In the genomic region with DNA sequence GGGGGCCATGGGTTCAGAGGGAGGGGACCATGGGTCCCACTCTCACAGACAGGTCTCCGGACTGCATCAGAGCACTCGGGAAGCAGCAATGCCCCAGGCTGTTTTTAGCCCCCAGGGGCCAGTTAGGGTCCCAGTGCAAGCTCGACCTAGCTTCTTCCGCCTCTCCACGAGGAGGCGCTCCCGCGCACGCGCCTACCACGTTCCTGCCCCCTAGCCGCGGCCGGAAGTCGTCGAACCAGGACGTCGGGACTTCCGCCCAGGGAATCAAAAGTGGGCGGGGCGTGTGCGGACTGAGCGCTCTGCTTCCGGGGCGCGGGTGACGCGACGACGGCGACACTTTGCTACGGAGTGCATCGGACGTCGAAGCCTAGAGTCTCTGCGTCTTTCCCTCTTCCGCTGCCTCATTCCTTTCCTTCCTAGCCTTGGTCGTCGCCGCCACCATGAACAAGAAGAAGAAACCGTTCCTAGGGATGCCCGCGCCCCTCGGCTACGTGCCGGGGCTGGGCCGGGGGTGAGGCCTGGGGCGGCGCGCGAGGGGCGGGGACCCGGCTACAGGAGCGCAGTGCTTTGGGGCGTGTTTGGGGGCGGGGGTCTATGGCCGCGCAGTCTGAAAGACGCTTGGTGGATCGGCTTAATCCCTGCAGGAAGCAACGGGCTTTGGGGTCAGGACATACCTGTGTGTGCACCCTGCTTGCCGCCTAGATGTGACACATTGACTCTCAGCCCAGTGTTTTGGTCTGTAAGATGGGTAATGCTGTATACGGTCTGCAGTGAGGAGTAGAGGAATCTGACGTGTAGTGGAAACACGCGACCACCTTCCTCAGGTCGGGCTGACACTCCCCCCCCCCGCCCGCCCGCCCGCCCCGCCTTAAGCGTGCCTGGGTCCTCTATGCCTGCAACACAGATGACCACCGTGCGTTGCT, we compare ENCODE assay signal across 8 cellular contexts. TPM values are rescaled to one million over a fixed set of nuclear protein-coding genes. Genes with fewer than 3 reads are reported as not detected.
DNase-seq lines count a peak whose midpoint lies in the region; ATAC-seq and TF ChIP-seq lines count a peak whose summit lies in the region.

A gene with protein sequence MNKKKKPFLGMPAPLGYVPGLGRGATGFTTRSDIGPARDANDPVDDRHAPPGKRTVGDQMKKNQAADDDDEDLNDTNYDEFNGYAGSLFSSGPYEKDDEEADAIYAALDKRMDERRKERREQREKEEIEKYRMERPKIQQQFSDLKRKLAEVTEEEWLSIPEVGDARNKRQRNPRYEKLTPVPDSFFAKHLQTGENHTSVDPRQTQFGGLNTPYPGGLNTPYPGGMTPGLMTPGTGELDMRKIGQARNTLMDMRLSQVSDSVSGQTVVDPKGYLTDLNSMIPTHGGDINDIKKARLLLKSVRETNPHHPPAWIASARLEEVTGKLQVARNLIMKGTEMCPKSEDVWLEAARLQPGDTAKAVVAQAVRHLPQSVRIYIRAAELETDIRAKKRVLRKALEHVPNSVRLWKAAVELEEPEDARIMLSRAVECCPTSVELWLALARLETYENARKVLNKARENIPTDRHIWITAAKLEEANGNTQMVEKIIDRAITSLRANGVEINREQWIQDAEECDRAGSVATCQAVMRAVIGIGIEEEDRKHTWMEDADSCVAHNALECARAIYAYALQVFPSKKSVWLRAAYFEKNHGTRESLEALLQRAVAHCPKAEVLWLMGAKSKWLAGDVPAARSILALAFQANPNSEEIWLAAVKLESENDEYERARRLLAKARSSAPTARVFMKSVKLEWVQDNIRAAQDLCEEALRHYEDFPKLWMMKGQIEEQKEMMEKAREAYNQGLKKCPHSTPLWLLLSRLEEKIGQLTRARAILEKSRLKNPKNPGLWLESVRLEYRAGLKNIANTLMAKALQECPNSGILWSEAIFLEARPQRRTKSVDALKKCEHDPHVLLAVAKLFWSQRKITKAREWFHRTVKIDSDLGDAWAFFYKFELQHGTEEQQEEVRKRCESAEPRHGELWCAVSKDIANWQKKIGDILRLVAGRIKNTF (plus strand): TSS at position 327 of the 923 bp plus-strand sequence. CDS start 114 bp downstream, at position 441.

- intact Hi-C loops in natural killer cell (cut with micrococcal nuclease): loop anchor here (2.0 kb wide), 1 partner anchor 140 kb away; no protein-coding TSS in a partner anchor

- H3K9ac ChIP-seq in GM23248: peak within 1 kb of the TSS; percentile 88

- peaks cover 68% of the 10 kb centered on the region for H3K36me3 Mint-ChIP-seq in activated T-helper 17 cell treated with anti-CD3 and anti-CD28 coated beads, Interleukin-2, amount 50 U/mL, for 72 hours (ENCODE audit: low read depth)
- peaks cover 14% of the 10 kb centered on the region for H3K36me3 Mint-ChIP-seq in natural killer cell

- H3K36me3 ChIP-seq in GM23248 (ENCODE audit: low read depth): peaks cover 24% of the 10 kb centered on the region

- WGBS in GM23248 (ENCODE audit: low coverage in 1 of 2, low lambda C conversion rate in 2 of 2, missing lambda C conversion rate in 2 of 2), 2 experiments: 1% methylated on average over 61 to 70 of the region's 75 CpGs

- peak; percentile 97 for DNase-seq in Daoy (ENCODE audit: low read depth)
- DNase-seq in GM23248: peak; percentile 99
- DNase-seq in RPMI8226: peak; percentile 99
- peak; percentile 93 for DNase-seq in fibroblast of mammary gland (ENCODE audit: low read depth)
- DNase-seq in natural killer cell: peak; percentile 92
- peak; percentile 94 for DNase-seq in stimulated activated naive CD4-positive, alpha-beta T cell treated with Interleukin-2 at 50 U/mL for 16 hours (lab: John Stamatoyannopoulos, UW)

- TF ChIP-seq CTCF in LNCAP (IDR thresholded peaks at IDR 0.05): peak; percentile 89
- peak; percentile 74 for TF ChIP-seq CTCF in fibroblast of mammary gland (conservative IDR thresholded peaks at IDR 0.05; ENCODE audit: control insufficient read depth, insufficient read depth, low read depth, low read length)
- TF ChIP-seq CTCF in natural killer cell (IDR thresholded peaks at IDR 0.05): peak; percentile 90

- peak within 1 kb of the TSS; percentile 61 for H3K27ac ChIP-seq in GM23248

- peak within 1 kb of the TSS; percentile 86 for H3K4me3 Mint-ChIP-seq in activated T-helper 17 cell treated with anti-CD3 and anti-CD28 coated beads, Interleukin-2, amount 50 U/mL, for 72 hours
- peak within 1 kb of the TSS; percentile 95 for H3K4me3 Mint-ChIP-seq in natural killer cell

- in situ Hi-C loops in GM23248 (cut with MboI): no loop called here

- H3K4me3 ChIP-seq in GM23248 (peak within 1 kb of the TSS; percentile 88), fibroblast of mammary gland (ENCODE audit: control insufficient read depth, low read depth, low read length) (peak within 1 kb of the TSS; percentile 74)

- no peaks in the 10 kb centered on the region for H3K27me3 ChIP-seq in GM23248 (replicated peaks; ENCODE audit: insufficient read depth)

- no peaks in the 10 kb centered on the region for H3K9me2 ChIP-seq in GM23248 (ENCODE audit: insufficient read depth)

- H3K79me2 ChIP-seq in GM23248 (ENCODE audit: insufficient read depth): peaks cover 47% of the 10 kb centered on the region

- H3K4me2 ChIP-seq in GM23248 (ENCODE audit: unreplicated experiment): peak within 1 kb of the TSS; percentile 94

- peaks cover 44% of the 10 kb centered on the region for H3K4me1 Mint-ChIP-seq in activated T-helper 17 cell treated with anti-CD3 and anti-CD28 coated beads, Interleukin-2, amount 50 U/mL, for 72 hours
- H3K4me1 Mint-ChIP-seq in natural killer cell: peaks cover 59 to 67% of the 10 kb centered on the region in 2 donors

- H3K4me1 ChIP-seq in GM23248 (ENCODE audit: insufficient read depth): peaks cover 14% of the 10 kb centered on the region

- H3K27ac Mint-ChIP-seq in activated T-helper 17 cell treated with anti-CD3 and anti-CD28 coated beads, Interleukin-2, amount 50 U/mL, for 72 hours: peak within 1 kb of the TSS; percentile 91
- peak within 1 kb of the TSS; percentile 88 to 95 for H3K27ac Mint-ChIP-seq in natural killer cell

- H3K9me3 ChIP-seq in GM23248 (ENCODE audit: low read depth): no peaks in the 10 kb centered on the region

- ATAC-seq in activated T-helper 17 cell treated with anti-CD3 and anti-CD28 coated beads, Interleukin-2, amount 50 U/mL, for 72 hours (replicated peaks): peak; percentile 62
- peak; percentile 61 to 86 (median 77) for ATAC-seq in natural killer cell

- H4K20me1 ChIP-seq in GM23248 (ENCODE audit: insufficient read depth): no peaks in the 10 kb centered on the region

- H3F3A ChIP-seq in GM23248 (ENCODE audit: insufficient read depth): no peaks in the 10 kb centered on the region

- no peaks in the 10 kb centered on the region for H3K9me3 Mint-ChIP-seq in activated T-helper 17 cell treated with anti-CD3 and anti-CD28 coated beads, Interleukin-2, amount 50 U/mL, for 72 hours
- H3K9me3 Mint-ChIP-seq in natural killer cell: no peaks in the 10 kb centered on the region

- H2AFZ ChIP-seq in GM23248: peak within 1 kb of the TSS; percentile 84

- H3K27me3 Mint-ChIP-seq in activated T-helper 17 cell treated with anti-CD3 and anti-CD28 coated beads, Interleukin-2, amount 50 U/mL, for 72 hours: no peaks in the 10 kb centered on the region
- no peaks in the 10 kb centered on the region for H3K27me3 Mint-ChIP-seq in natural killer cell (ENCODE audit: low read depth in 2 of 2)

RNA-seq across cellular contexts. Expression of the gene that starts here (rescaled TPM):
- 81.6 and 82.7 TPM in 2 replicates for total RNA-seq in Daoy (2014; rRNA removed; shearing (Covaris generic))
- 39.0 and 47.1 TPM in 2 replicates for total RNA-seq in GM23248 (2014; rRNA removed; shearing (Covaris generic))
- 54.8 and 59.4 TPM in 2 replicates for polyA plus RNA-seq in GM23248 (2016; fragmentation: Nextera tagmentation; extraction: Ambion mirVana)
- 10 to 100 TPM; 88.5 to 97.4 TPM for total RNA-seq in activated T-helper 17 cell treated with anti-CD3 and anti-CD28 coated beads, Interleukin-2, amount 50 U/mL, for 72 hours
- total RNA-seq in natural killer cell: 10 to 100 TPM; 52.7 to 63.0 (median 55.0) TPM

Comparison
In these comparisons a context has a peak if more than half of its experiments do, and no peak if none do; other contexts are left out.
1. Peak in every context shown above with its lines: DNase-seq, ATAC-seq, H3K4me3 ChIP-seq and H3K27ac ChIP-seq.